ENCODE assay signal across 15 cellular contexts in genomic region chr2:135563793-135564192, GRCh38. TPM values are rescaled to one million over a fixed set of nuclear protein-coding genes. Genes with fewer than 3 reads are reported as not detected.
DNase-seq lines count a peak whose midpoint lies in the region; ATAC-seq, FAIRE-seq and TF ChIP-seq lines count a peak whose summit lies in the region.
"Had no signal": no experiment of that assay in that cellular context is flagged by ENCODE, and none has a peak within 500 bp of the region (broad histone marks: within the 10 kb centered on the region; RNA-seq: fewer than 3 reads in every experiment).

No MANE protein-coding gene starts in this region.

- no peak overlapping the region for H3K9ac ChIP-seq in HepG2 (ENCODE audit: insufficient read depth, low read depth, low read length)
- H3K9ac ChIP-seq: BLaER1 had no signal

- TF ChIP-seq CTCF in HepG2 (CRISPR knock-in tag; IDR thresholded peaks at IDR 0.05) = no peak
- no peak for TF ChIP-seq CTCF in right lobe of liver (IDR thresholded peaks at IDR 0.05)
- TF ChIP-seq CTCF in neural crest cell (conservative IDR thresholded peaks at IDR 0.05) = no peak
- no peak for TF ChIP-seq CTCF in tibial nerve (IDR thresholded peaks at IDR 0.05)

- H3K4me2 ChIP-seq in HepG2 (ENCODE audit: low read depth, low read length) = no peak overlapping the region
- H3K4me2 ChIP-seq: BLaER1 had no signal

- no peak for ATAC-seq in HepG2
- ATAC-seq in right lobe of liver = no peak
- no peak for ATAC-seq in HG02642 (IDR thresholded peaks at IDR 0.05; ENCODE audit: poor library complexity, unreplicated experiment)

- peak overlapping the region; percentile 48 for H3K27ac Mint-ChIP-seq in neural crest cell (ENCODE audit: unreplicated experiment)

- H3K27me3 ChIP-seq in HepG2 (ENCODE audit: control insufficient read depth in 1 of 2, insufficient read depth in 2 of 2, low read length in 2 of 2) = no peaks in the 10 kb centered on the region
- no peaks in the 10 kb centered on the region for H3K27me3 ChIP-seq in right lobe of liver
- H3K27me3 ChIP-seq in tibial nerve = no peaks in the 10 kb centered on the region
- H3K27me3 ChIP-seq: BLaER1, neutrophil had no signal

- H3K4me1 ChIP-seq in HepG2 (ENCODE audit: insufficient read depth, low read length) (no peaks in the 10 kb centered on the region), right lobe of liver (no peaks in the 10 kb centered on the region), tibial nerve (no peaks in the 10 kb centered on the region)

- TF ChIP-seq POLR2A in HepG2 (IDR thresholded peaks at IDR 0.05; ENCODE audit: insufficient read depth in 1 of 2, low read depth in 2 of 2, low read length in 2 of 2) (no peak), right lobe of liver (IDR thresholded peaks at IDR 0.05) (no peak), tibial nerve (IDR thresholded peaks at IDR 0.05) (no peak)

- POLR2A ChIA-PET in HepG2 (lab: Yijun Ruan, JAX) = no interaction called here

- TF ChIP-seq EP300 in HepG2 (IDR thresholded peaks at IDR 0.05; ENCODE audit: low read depth in 2 of 2, low read length in 2 of 2) = no peak
- TF ChIP-seq EP300 in HepG2 (CRISPR knock-in tag; IDR thresholded peaks at IDR 0.05; ENCODE audit: borderline replicate concordance) = no peak
- no peak for TF ChIP-seq EP300 in tibial nerve (IDR thresholded peaks at IDR 0.05)

- peaks cover 8% of the 10 kb centered on the region for H3K36me3 Mint-ChIP-seq in neural crest cell (ENCODE audit: low read depth)

- H3K36me3 ChIP-seq in HepG2 (replicated peaks in 1 of 2; ENCODE audit: control insufficient read depth in 1 of 2, insufficient read depth in 2 of 2, low read length in 2 of 2) = peaks cover 0 to 3% of the 10 kb centered on the region in 2 experiments; a peak in 1 of 5 replicates
- H3K36me3 ChIP-seq in right lobe of liver = no peaks in the 10 kb centered on the region
- H3K36me3 ChIP-seq in tibial nerve = no peaks in the 10 kb centered on the region
- H3K36me3 ChIP-seq: neutrophil had no signal

- H3K9me3 ChIP-seq in HepG2 (ENCODE audit: low read length) (no peaks in the 10 kb centered on the region), right lobe of liver (no peaks in the 10 kb centered on the region), tibial nerve (no peaks in the 10 kb centered on the region)
- H3K9me3 ChIP-seq: BLaER1, neutrophil had no signal

- H3K27ac ChIP-seq in HepG2 (ENCODE audit: extremely low read length, insufficient read depth, low read length) = no peak overlapping the region
- H3K27ac ChIP-seq in right lobe of liver = no peak overlapping the region
- H3K27ac ChIP-seq in tibial nerve = no peak overlapping the region
- H3K27ac ChIP-seq: BLaER1, coronary artery, neutrophil had no signal

- no peak for TF ChIP-seq RAD21 in HepG2 (CRISPR knock-in tag; IDR thresholded peaks at IDR 0.05)

- FAIRE-seq in HepG2 (lab: Jason Lieb, UNC) = no peak

- H3K79me2 ChIP-seq in HepG2 (ENCODE audit: insufficient read depth, low read length) = peaks cover 27% of the 10 kb centered on the region

- H3K4me3 ChIP-seq in HepG2 (replicated peaks in 1 of 3; ENCODE audit: insufficient read depth in 1 of 3, low read depth in 2 of 3, low read length in 3 of 3) (no peak overlapping the region), right lobe of liver (no peak overlapping the region), tibial nerve (no peak overlapping the region)
- H3K4me3 ChIP-seq: BLaER1, coronary artery had no signal

- H3K4me1 Mint-ChIP-seq in neural crest cell = peaks cover 9% of the 10 kb centered on the region

- no peaks in the 10 kb centered on the region for H3K27me3 Mint-ChIP-seq in neural crest cell (ENCODE audit: low read depth)

- intact Hi-C loops in HepG2 (cut with micrococcal nuclease; ENCODE audit: unreplicated experiment) = no loop called here
- intact Hi-C loops in right lobe of liver (cut with DNase I) = no loop called here

- no peak overlapping the region for H2AFZ ChIP-seq in HepG2 (ENCODE audit: low read length)

- CTCF ChIA-PET in HepG2 (lab: Yijun Ruan, JAX; ENCODE audit: low intra/inter-chr PET ratio, low total read pairs) = no interaction called here

- peak; percentile 10 for DNase-seq in HepG2 (ENCODE audit: low spot score)
- DNase-seq in right lobe of liver = no peak
- peak; percentile 31 for DNase-seq in M059J (ENCODE audit: low read depth)
- DNase-seq in astrocyte of the hippocampus (ENCODE audit: low read depth, low spot score) = peak; percentile 2
- no peak for DNase-seq in neural crest cell (ENCODE audit: low read depth, low spot score)
- no peak for DNase-seq in dedifferentiated amniotic fluid mesenchymal stem cell (ENCODE audit: extremely low spot score)
- DNase-seq in tibial nerve (ENCODE audit: low spot score in 2 of 2) = no peak
- DNase-seq: activated CD4-positive, alpha-beta T cell treated with anti-CD3 and anti-CD28 coated beads, Interleukin-2, amount 50 U/mL, for 4 hours; activated naive CD4-positive, alpha-beta T cell; MV-4-11; NCI-H2171 had no signal

- H3K9me3 Mint-ChIP-seq in neural crest cell = peaks cover 3% of the 10 kb centered on the region

- no peaks in the 10 kb centered on the region for H4K20me1 ChIP-seq in HepG2 (ENCODE audit: insufficient read depth, low read length)

- no TSS peak for BruUV-seq in HepG2 (replicated peaks; lab: Mats Ljungman, UMichigan)

- H3K4me3 Mint-ChIP-seq in neural crest cell = no peak overlapping the region

- 96% methylated on average over 4 of the region's 4 CpGs for WGBS in HepG2 (ENCODE audit: low lambda C conversion rate)
- WGBS in right lobe of liver (ENCODE audit: insufficient coverage, low coverage, low lambda C conversion rate, missing lambda C conversion rate) = 97% methylated on average over 4 of the region's 4 CpGs
- 92% methylated on average over 4 of the region's 4 CpGs for WGBS in tibial nerve, 2 donors

- in situ Hi-C loops in HepG2 (cut with HindIII; ENCODE audit: extremely low pct_ligation_motif_present, low pct_unique_long_range_greater_than_20kb) = no loop called here

TF ChIP-seq in HepG2, 621 proteins besides CTCF, POLR2A, EP300 and RAD21 (continues in another document):
- TF ChIP-seq RFX5 (IDR thresholded peaks at IDR 0.05; ENCODE audit: low read depth, low read length) (no peak), ZNF709 (CRISPR knock-in tag; IDR thresholded peaks at IDR 0.05) (no peak), NFATC3 (CRISPR knock-in tag; IDR thresholded peaks at IDR 0.05) (no peak)

RNA-seq across cellular contexts. Expression of gene R3HDM1, which starts 32.5 kb away (rescaled TPM):
- total RNA-seq in HepG2 (2016; rRNA removed; fragmentation: Illumina TruSeq; extraction: Trizol) (15.7 and 20.3 TPM in 2 replicates), right lobe of liver (10 to 100 TPM in 4 of 6 experiments, 1 to 10 TPM in 2; 8.0 to 17.8 (median 12.2) TPM), neural crest cell (63.0 and 75.1 TPM in 2 replicates), tibial nerve (10 to 100 TPM; 18.2 to 42.4 (median 28.5) TPM)
- 62.3 and 68.9 TPM in 2 replicates for total RNA-seq in HepG2 (2016; cell fraction: cytosol; rRNA removed; fragmentation: Illumina TruSeq; extraction: Trizol; ENCODE audit: low read depth)
- total RNA-seq in HepG2 (2016; cell fraction: insoluble cytoplasmic fraction; rRNA removed; fragmentation: Illumina TruSeq; extraction: Trizol) = 13.2 and 17.6 TPM in 2 replicates
- total RNA-seq in HepG2 (2016; cell fraction: membrane; rRNA removed; fragmentation: Illumina TruSeq; extraction: Trizol) = 29.2 and 29.7 TPM in 2 replicates
- 23.8 and 26.9 TPM in 2 replicates for total RNA-seq in HepG2 (2016; cell fraction: nucleus; rRNA removed; fragmentation: Illumina TruSeq; extraction: Trizol)
- 47.8 and 54.3 TPM in 2 replicates for polyA plus RNA-seq in HepG2 (2011; rRNA removed)
- polyA plus RNA-seq in HepG2 (2011; cell fraction: cytosol; rRNA removed) = 48.2 and 49.9 TPM in 2 replicates
- polyA plus RNA-seq in HepG2 (2011; cell fraction: nucleus; rRNA removed) = 30.6 and 32.2 TPM in 2 replicates
- polyA plus RNA-seq in HepG2 (2012) = 27.5 and 28.8 TPM in 2 replicates
- 9.2 and 10.9 TPM in 2 replicates for polyA plus RNA-seq in HepG2 (2016; cell fraction: cytosol; fragmentation: Illumina TruSeq; extraction: Trizol; ENCODE audit: low read depth)
- 49.0 and 58.2 TPM in 2 replicates for polyA plus RNA-seq in HepG2 (2016; cell fraction: insoluble cytoplasmic fraction; fragmentation: Illumina TruSeq; extraction: Trizol; ENCODE audit: low read depth)
- polyA plus RNA-seq in HepG2 (2016; cell fraction: membrane; fragmentation: Illumina TruSeq; extraction: Trizol; ENCODE audit: low read depth) = 41.3 and 42.1 TPM in 2 replicates
- polyA plus RNA-seq in HepG2 (2016; cell fraction: nucleus; fragmentation: Illumina TruSeq; extraction: Trizol; ENCODE audit: insufficient read depth, low read depth) = 44.9 and 46.2 TPM in 2 replicates
- polyA minus RNA-seq in HepG2 (2011; rRNA and poly(A)+ RNA removed; ENCODE audit: low replicate concordance) = 47.7 and 55.2 TPM in 2 replicates
- polyA minus RNA-seq in HepG2 (2011; cell fraction: cytosol; rRNA and poly(A)+ RNA removed) = 21.5 and 25.1 TPM in 2 replicates
- polyA minus RNA-seq in HepG2 (2011; cell fraction: nucleus; rRNA and poly(A)+ RNA removed) = 59.4 and 65.8 TPM in 2 replicates
- total RNA-seq in M059J (2014; rRNA removed; shearing (Covaris generic)) = 13.9 and 19.7 TPM in 2 replicates

RNA-seq across cellular contexts. Expression of gene ZRANB3, which starts 32.8 kb away (rescaled TPM):
- total RNA-seq in HepG2 (2016; rRNA removed; fragmentation: Illumina TruSeq; extraction: Trizol) (25.2 and 33.5 TPM in 2 replicates), right lobe of liver (1 to 10 TPM; 3.3 to 5.6 (median 4.0) TPM), neural crest cell (14.6 and 18.6 TPM in 2 replicates), tibial nerve (1 to 10 TPM; 4.8 to 9.3 (median 5.5) TPM)
- 11.9 and 14.3 TPM in 2 replicates for total RNA-seq in HepG2 (2016; cell fraction: cytosol; rRNA removed; fragmentation: Illumina TruSeq; extraction: Trizol; ENCODE audit: low read depth)
- 22.7 and 34.0 TPM in 2 replicates for total RNA-seq in HepG2 (2016; cell fraction: insoluble cytoplasmic fraction; rRNA removed; fragmentation: Illumina TruSeq; extraction: Trizol)
- 12.9 and 16.9 TPM in 2 replicates for total RNA-seq in HepG2 (2016; cell fraction: membrane; rRNA removed; fragmentation: Illumina TruSeq; extraction: Trizol)
- 38.1 and 39.6 TPM in 2 replicates for total RNA-seq in HepG2 (2016; cell fraction: nucleus; rRNA removed; fragmentation: Illumina TruSeq; extraction: Trizol)
- polyA plus RNA-seq in HepG2 (2011; rRNA removed) = 4.8 and 5.8 TPM in 2 replicates
- polyA plus RNA-seq in HepG2 (2011; cell fraction: cytosol; rRNA removed) = 3.2 and 4.2 TPM in 2 replicates
- 3.5 TPM in 2 replicates for polyA plus RNA-seq in HepG2 (2011; cell fraction: nucleus; rRNA removed)
- 5.6 and 8.0 TPM in 2 replicates for polyA plus RNA-seq in HepG2 (2012)
- polyA plus RNA-seq in HepG2 (2016; cell fraction: cytosol; fragmentation: Illumina TruSeq; extraction: Trizol; ENCODE audit: low read depth) = 2.7 and 2.8 TPM in 2 replicates
- 15.1 and 15.2 TPM in 2 replicates for polyA plus RNA-seq in HepG2 (2016; cell fraction: insoluble cytoplasmic fraction; fragmentation: Illumina TruSeq; extraction: Trizol; ENCODE audit: low read depth)
- 4.1 and 5.0 TPM in 2 replicates for polyA plus RNA-seq in HepG2 (2016; cell fraction: membrane; fragmentation: Illumina TruSeq; extraction: Trizol; ENCODE audit: low read depth)
- polyA plus RNA-seq in HepG2 (2016; cell fraction: nucleus; fragmentation: Illumina TruSeq; extraction: Trizol; ENCODE audit: insufficient read depth, low read depth) = 10.7 and 11.3 TPM in 2 replicates
- polyA minus RNA-seq in HepG2 (2011; rRNA and poly(A)+ RNA removed; ENCODE audit: low replicate concordance) = 3.3 and 6.3 TPM in 2 replicates
- 12.1 and 13.3 TPM in 2 replicates for polyA minus RNA-seq in HepG2 (2011; cell fraction: cytosol; rRNA and poly(A)+ RNA removed)
- 35.9 and 36.2 TPM in 2 replicates for polyA minus RNA-seq in HepG2 (2011; cell fraction: nucleus; rRNA and poly(A)+ RNA removed)
- total RNA-seq in M059J (2014; rRNA removed; shearing (Covaris generic)) = 5.6 and 5.7 TPM in 2 replicates

Comparison
In these comparisons a context has a peak if more than half of its experiments do, and no peak if none do; other contexts are left out.
1. DNase-seq: peak in HepG2 (single experiment), M059J (single experiment) and astrocyte of the hippocampus (single experiment); none in right lobe of liver (0 of 3), neural crest cell (single experiment), dedifferentiated amniotic fluid mesenchymal stem cell (single experiment) and tibial nerve (0 of 2).